ENCODE assay signal across 16 cellular contexts in the genomic region with DNA sequence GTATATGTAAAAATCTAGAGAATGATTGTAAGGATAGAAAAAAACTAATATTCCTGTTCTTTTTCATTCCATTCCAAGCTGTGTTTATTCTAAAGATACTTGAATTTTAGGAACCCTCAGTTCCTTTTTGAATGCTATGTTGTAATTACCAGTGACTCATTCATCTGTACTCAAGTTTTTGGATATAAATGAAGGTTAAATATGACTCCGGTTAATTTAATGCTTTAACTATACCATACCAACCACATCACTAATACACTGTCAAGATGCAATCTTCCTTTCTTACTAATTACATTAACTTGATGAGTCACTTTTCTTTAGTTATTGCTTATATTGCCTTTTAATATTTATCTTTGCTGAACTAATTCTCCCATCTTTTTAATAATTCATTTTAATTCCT.
DNase-seq lines count a peak whose midpoint lies in the region; TF ChIP-seq lines count a peak whose summit lies in the region.
"Had no signal": no experiment of that assay in that cellular context is flagged by ENCODE, and none has a peak within 500 bp of the region (broad histone marks: within the 10 kb centered on the region; RNA-seq: fewer than 3 reads in every experiment).

No MANE protein-coding gene starts in this region.

- no peak overlapping the region for H3K4me3 Mint-ChIP-seq in chondrocyte (ENCODE audit: unreplicated experiment)
- no peak overlapping the region for H3K4me3 Mint-ChIP-seq in activated T-cell treated with anti-CD3 and anti-CD28 coated beads, Interleukin-2, amount 50 U/mL, for 24 hours
- H3K4me3 Mint-ChIP-seq: activated CD4-positive, alpha-beta T cell treated with anti-CD3 and anti-CD28 coated beads, Interleukin-2, amount 10 ng/mL, durations not matched to agents 24 days and 14 days; activated T-cell treated with anti-CD3 and anti-CD28 coated beads, Interleukin-2, amount 50 U/mL, for 4 hours had no signal

- H2AFZ ChIP-seq in osteoblast (ENCODE audit: low read length), result no peak overlapping the region

- peaks cover 8% of the 10 kb centered on the region for H3K4me1 ChIP-seq in osteoblast (ENCODE audit: insufficient read depth, low read length)

- H3K4me1 Mint-ChIP-seq in chondrocyte (ENCODE audit: low read depth), result peaks cover 11% of the 10 kb centered on the region
- H3K4me1 Mint-ChIP-seq in activated T-cell treated with anti-CD3 and anti-CD28 coated beads, Interleukin-2, amount 50 U/mL, for 24 hours (ENCODE audit: low read depth), result no peaks in the 10 kb centered on the region
- H3K4me1 Mint-ChIP-seq: activated CD4-positive, alpha-beta T cell treated with anti-CD3 and anti-CD28 coated beads, Interleukin-2, amount 10 ng/mL, durations not matched to agents 24 days and 14 days had no signal

- H4K20me1 ChIP-seq in osteoblast (ENCODE audit: insufficient read depth, low read length), result no peaks in the 10 kb centered on the region

- H3K9me3 Mint-ChIP-seq in chondrocyte (ENCODE audit: low read depth), result peaks cover 14% of the 10 kb centered on the region
- peaks cover 3% of the 10 kb centered on the region for H3K9me3 Mint-ChIP-seq in activated T-cell treated with anti-CD3 and anti-CD28 coated beads, Interleukin-2, amount 50 U/mL, for 24 hours
- H3K9me3 Mint-ChIP-seq: activated CD4-positive, alpha-beta T cell treated with anti-CD3 and anti-CD28 coated beads, Interleukin-2, amount 10 ng/mL, durations not matched to agents 24 days and 14 days had no signal

- TF ChIP-seq CTCF in chondrocyte (IDR thresholded peaks at IDR 0.05) (no peak), osteoblast (IDR thresholded peaks at IDR 0.05; ENCODE audit: extremely low read depth, low read depth, low read length) (no peak), GM13976 (IDR thresholded peaks at IDR 0.05; ENCODE audit: borderline replicate concordance, control extremely low read depth, extremely low read depth, insufficient read depth, missing control alignments) (no peak)

- in situ Hi-C loops in GM13976 (cut with MboI; ENCODE audit: low sequenced_read_pairs, unreplicated experiment), result loop anchor here (25.0 kb wide), 1 partner anchor 682 kb away; no protein-coding TSS in a partner anchor

- peaks cover 32% of the 10 kb centered on the region for H3K36me3 ChIP-seq in osteoblast (ENCODE audit: insufficient read depth, low read length)

- no peaks in the 10 kb centered on the region for H3K27me3 Mint-ChIP-seq in chondrocyte (ENCODE audit: low read depth)
- no peaks in the 10 kb centered on the region for H3K27me3 Mint-ChIP-seq in activated T-cell treated with anti-CD3 and anti-CD28 coated beads, Interleukin-2, amount 50 U/mL, for 24 hours

- H3K27ac ChIP-seq in osteoblast (ENCODE audit: low read depth, low read length), result no peak overlapping the region
- H3K27ac ChIP-seq: right lobe of liver had no signal

- peak overlapping the region; percentile 68 for H3K27ac Mint-ChIP-seq in chondrocyte (ENCODE audit: unreplicated experiment)
- H3K27ac Mint-ChIP-seq in activated T-cell treated with anti-CD3 and anti-CD28 coated beads, Interleukin-2, amount 50 U/mL, for 24 hours, result no peak overlapping the region
- H3K27ac Mint-ChIP-seq: activated CD4-positive, alpha-beta T cell treated with anti-CD3 and anti-CD28 coated beads, Interleukin-2, amount 10 ng/mL, durations not matched to agents 24 days and 14 days had no signal

- no peak overlapping the region for H3K4me3 ChIP-seq in osteoblast (ENCODE audit: insufficient read depth, low read length)
- H3K4me3 ChIP-seq: right lobe of liver had no signal

- peak; percentile 20 to 32 for DNase-seq in AML-193 (lab: John Stamatoyannopoulos, UW)
- DNase-seq in MV-4-11 (lab: John Stamatoyannopoulos, UW), result peak; percentile 52
- DNase-seq in chondrocyte (ENCODE audit: low spot score), result no peak
- no peak for DNase-seq in osteoblast (ENCODE audit: insufficient read length, low spot score, missing footprints)
- no peak for DNase-seq in nucleus accumbens (lab: John Stamatoyannopoulos, UW)
- DNase-seq in GM13976 (ENCODE audit: low spot score), result no peak
- no peak for DNase-seq in activated T-cell treated with anti-CD3 and anti-CD28 coated beads, Interleukin-2, amount 50 U/mL, for 24 hours
- no peak for DNase-seq in LoVo (ENCODE audit: low spot score)
- DNase-seq: activated CD4-positive, alpha-beta T cell treated with anti-CD3 and anti-CD28 coated beads, Interleukin-2, amount 10 ng/mL, durations not matched to agents 24 days and 14 days; activated T-cell treated with anti-CD3 and anti-CD28 coated beads, Interleukin-2, amount 50 U/mL, for 4 hours; anterior cingulate cortex; Caco-2; NCI-H1105; NCI-H510A; right lobe of liver; RPMI8226 had no signal

- H3K27me3 ChIP-seq in osteoblast (ENCODE audit: insufficient read depth, low read length), result no peaks in the 10 kb centered on the region
- H3K27me3 ChIP-seq: right lobe of liver had no signal

- peaks cover 13% of the 10 kb centered on the region for H3K36me3 Mint-ChIP-seq in chondrocyte (ENCODE audit: low read depth)
- peaks cover 41% of the 10 kb centered on the region for H3K36me3 Mint-ChIP-seq in activated T-cell treated with anti-CD3 and anti-CD28 coated beads, Interleukin-2, amount 50 U/mL, for 24 hours (ENCODE audit: low read depth)

- H3K9me3 ChIP-seq in osteoblast (ENCODE audit: low read depth, low read length), result no peaks in the 10 kb centered on the region
- H3K9me3 ChIP-seq: Caco-2, right lobe of liver had no signal

- H3K79me2 ChIP-seq in osteoblast (ENCODE audit: insufficient read depth, low read length), result no peaks in the 10 kb centered on the region

- peak overlapping the region; percentile 50 for H3K4me2 ChIP-seq in osteoblast (ENCODE audit: insufficient read depth, low read length)

Comparison
In these comparisons a context has a peak if more than half of its experiments do, and no peak if none do; other contexts are left out.
1. DNase-seq: peak in AML-193 (2 of 2) and MV-4-11 (single experiment); none in chondrocyte (single experiment), osteoblast (single experiment), nucleus accumbens (0 of 56), GM13976 (single experiment), activated T-cell treated with anti-CD3 and anti-CD28 coated beads, Interleukin-2, amount 50 U/mL, for 24 hours (single experiment) and LoVo (single experiment).